In the genomic region with DNA sequence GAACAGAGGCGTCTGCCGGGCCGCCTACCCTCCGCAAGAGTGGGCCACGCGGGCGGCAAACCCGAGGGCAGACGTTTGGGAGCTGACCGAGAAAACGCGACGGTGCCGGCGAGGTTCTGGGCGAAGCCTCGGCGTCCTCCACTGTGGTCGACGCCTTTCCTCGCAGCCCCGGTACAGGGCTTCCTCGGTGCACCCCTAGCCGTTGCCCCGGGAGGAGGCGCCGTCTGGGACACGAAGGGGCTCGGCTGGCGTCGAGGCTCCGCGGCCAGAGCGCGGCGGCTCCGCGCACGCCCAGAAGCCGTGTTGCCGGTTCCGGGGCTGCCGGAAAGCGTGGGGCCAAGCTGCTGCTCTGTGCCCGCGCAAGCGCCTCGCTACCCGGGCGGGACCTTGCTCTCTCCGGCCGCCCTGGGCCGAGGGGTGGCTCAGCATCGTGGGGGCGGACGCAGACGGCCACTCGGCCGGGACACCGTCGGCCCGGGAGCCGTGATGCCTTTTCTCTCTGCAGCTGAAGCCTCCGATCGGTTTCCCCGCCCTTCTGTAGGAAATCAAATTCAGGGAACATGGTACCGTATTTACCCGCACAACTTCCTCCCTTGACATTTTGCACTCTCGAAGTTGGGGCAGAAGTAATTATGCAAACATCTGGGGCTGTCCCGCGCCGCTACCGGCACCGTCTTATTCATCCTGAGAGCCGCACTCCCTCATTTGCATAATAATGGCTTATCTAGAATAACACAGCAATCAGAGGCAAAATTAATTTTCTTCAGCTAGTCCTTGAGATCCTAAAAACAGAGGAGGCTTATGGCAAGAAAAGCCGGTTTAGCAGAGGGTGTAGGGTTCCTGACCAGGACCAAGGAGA, we compare ENCODE assay signal across 8 cellular contexts. TPM values are rescaled to one million over a fixed set of nuclear protein-coding genes. Genes with fewer than 3 reads are reported as not detected.
DNase-seq lines count a peak whose midpoint lies in the region; ATAC-seq, FAIRE-seq and TF ChIP-seq lines count a peak whose summit lies in the region.

No MANE protein-coding gene starts in this region.

- DNase-seq in CD4-positive, CD25-positive, alpha-beta regulatory T cell, result peak in 1 of 3 donors; percentile 88
- DNase-seq in IMR-90 (no peak), left kidney (ENCODE audit: low read depth, low spot score) (peak; percentile 64), suprapubic skin (ENCODE audit: low spot score in 2 of 2) (no peak), esophagus muscularis mucosa (ENCODE audit: extremely low spot score) (no peak), RCC 7860 (ENCODE audit: low spot score) (no peak)
- DNase-seq in activated CD8-positive, alpha-beta memory T cell treated with anti-CD3 and anti-CD28 coated beads, Interleukin-2, amount 50 U/mL, for 24 hours (ENCODE audit: extremely low read depth), result peak; percentile 49

- H3K18ac ChIP-seq in IMR-90 (ENCODE audit: low read depth, low read length), result no peak overlapping the region

- H3K9me3 ChIP-seq in CD4-positive, CD25-positive, alpha-beta regulatory T cell (ENCODE audit: control insufficient read depth in 2 of 2, low read length in 2 of 2), result no peaks in the 10 kb centered on the region
- peaks cover 11% of the 10 kb centered on the region; the same call in 1 of the 2 replicates for H3K9me3 ChIP-seq in IMR-90 (ENCODE audit: control insufficient read depth, insufficient read depth, low read length)
- H3K9me3 ChIP-seq in suprapubic skin, result no peaks in the 10 kb centered on the region
- no peaks in the 10 kb centered on the region for H3K9me3 ChIP-seq in esophagus muscularis mucosa

- no peak for TF ChIP-seq POLR2A in IMR-90 (IDR thresholded peaks at IDR 0.05; ENCODE audit: low read depth, low read length)
- TF ChIP-seq POLR2A in suprapubic skin (IDR thresholded peaks at IDR 0.05), result no peak
- TF ChIP-seq POLR2A in esophagus muscularis mucosa (IDR thresholded peaks at IDR 0.05; ENCODE audit: low read depth), result no peak

- peaks cover 85% of the 10 kb centered on the region for H3K27me3 Mint-ChIP-seq in CD4-positive, CD25-positive, alpha-beta regulatory T cell

- dilution Hi-C loops in IMR-90 (cut with HindIII; ENCODE audit: low sequenced_read_pairs, unreplicated experiment), result no loop called here

- no peak for TF ChIP-seq RAD21 in IMR-90 (IDR thresholded peaks at IDR 0.05; ENCODE audit: low read length)

- intact Hi-C loops in IMR-90 (cut with micrococcal nuclease) (no loop called here), esophagus muscularis mucosa (cut with DNase I) (no loop called here)

- H2AFZ ChIP-seq in IMR-90 (replicated peaks; ENCODE audit: low read length, poor library complexity), result peak overlapping the region; percentile 76

- H3K9me1 ChIP-seq in IMR-90 (ENCODE audit: insufficient read depth, low read length), result no peaks in the 10 kb centered on the region

- H4K5ac ChIP-seq in IMR-90 (ENCODE audit: low read depth, low read length), result no peak overlapping the region

- no peak overlapping the region for H3K14ac ChIP-seq in IMR-90 (replicated peaks; ENCODE audit: low read depth, low read length)

- no peak overlapping the region for H3K9ac ChIP-seq in IMR-90 (ENCODE audit: low read depth, low read length)

- H3K36me3 Mint-ChIP-seq in CD4-positive, CD25-positive, alpha-beta regulatory T cell, result no peaks in the 10 kb centered on the region

- peak overlapping the region in 2 of 3 donors; percentile 47 to 56 for H3K27ac Mint-ChIP-seq in CD4-positive, CD25-positive, alpha-beta regulatory T cell

- in situ Hi-C loops in IMR-90 (cut with MboI; ENCODE audit: low sequenced_read_pairs), result no loop called here

- peak overlapping the region; percentile 0; the same call in 1 of the 2 replicates for H3K23ac ChIP-seq in IMR-90 (ENCODE audit: low read depth, low read length)

- FAIRE-seq in RCC 7860 (lab: Jason Lieb, UNC), result no peak

- peaks cover 72% of the 10 kb centered on the region for H3K27me3 ChIP-seq in CD4-positive, CD25-positive, alpha-beta regulatory T cell (ENCODE audit: control insufficient read depth, insufficient read depth, low read length)
- peaks cover 100% of the 10 kb centered on the region for H3K27me3 ChIP-seq in IMR-90 (ENCODE audit: control insufficient read depth, insufficient read depth, low read length)
- H3K27me3 ChIP-seq in suprapubic skin, result peaks cover 100% of the 10 kb centered on the region
- H3K27me3 ChIP-seq in esophagus muscularis mucosa, result peaks cover 69 to 100% (median 99%) of the 10 kb centered on the region in 4 donors

- no peak overlapping the region for H4K8ac ChIP-seq in IMR-90 (ENCODE audit: low read depth in 2 of 2, low read length in 2 of 2)

- peak overlapping the region; percentile 44; the same call in 1 of the 2 replicates for H3K4me2 ChIP-seq in IMR-90 (ENCODE audit: low read depth, low read length)

- H3K9me3 Mint-ChIP-seq in CD4-positive, CD25-positive, alpha-beta regulatory T cell, result peaks cover 0 to 11% (median 0%) of the 10 kb centered on the region in 7 donors

- H2BK20ac ChIP-seq in IMR-90 (ENCODE audit: low read depth, low read length), result no peak overlapping the region

- 8% methylated on average over 47 of the region's 76 CpGs; no CpG with 5 or more reads in 1 of the 2 experiments for WGBS in IMR-90 (ENCODE audit: extremely low coverage in 2 of 2, insufficient read length in 1 of 2), 2 experiments
- 2% methylated on average over 23 of the region's 76 CpGs for WGBS in suprapubic skin
- 6% methylated on average over 40 of the region's 76 CpGs for WGBS in esophagus muscularis mucosa

- H3K4me1 ChIP-seq in CD4-positive, CD25-positive, alpha-beta regulatory T cell (ENCODE audit: control insufficient read depth, insufficient read depth, low read length, poor library complexity, severe bottlenecking), result peaks cover 54% of the 10 kb centered on the region
- H3K4me1 ChIP-seq in IMR-90 (ENCODE audit: control insufficient read depth, insufficient read depth, low read length) (no peaks in the 10 kb centered on the region), suprapubic skin (peaks cover 48% of the 10 kb centered on the region), esophagus muscularis mucosa (peaks cover 38 to 52% (median 45%) of the 10 kb centered on the region in 4 donors)

- no peak overlapping the region for H4K91ac ChIP-seq in IMR-90 (ENCODE audit: insufficient read depth, low read depth, low read length)

- POLR2A ChIA-PET in IMR-90 (lab: Charles Lee; ENCODE audit: unreplicated experiment), result no interaction called here

- no peak overlapping the region for H3K27ac ChIP-seq in CD4-positive, CD25-positive, alpha-beta regulatory T cell (ENCODE audit: insufficient read depth, low read length, poor library complexity, severe bottlenecking)
- H3K27ac ChIP-seq in IMR-90 (ENCODE audit: insufficient read depth, low read length), result no peak overlapping the region
- no peak overlapping the region for H3K27ac ChIP-seq in suprapubic skin
- no peak overlapping the region for H3K27ac ChIP-seq in esophagus muscularis mucosa (replicated peaks in 1 of 4)

- CTCF ChIA-PET in IMR-90 (lab: Yijun Ruan, JAX), result no interaction called here

- H2AK9ac ChIP-seq in IMR-90 (replicated peaks; ENCODE audit: low read depth, low read length, poor library complexity), result no peak overlapping the region

- H2BK5ac ChIP-seq in IMR-90 (ENCODE audit: low read depth, low read length, poor library complexity, severe bottlenecking), result no peak overlapping the region

- peaks cover 10 to 55% (median 26%) of the 10 kb centered on the region in 4 donors for H3K4me1 Mint-ChIP-seq in CD4-positive, CD25-positive, alpha-beta regulatory T cell

- no peak overlapping the region for H3K4ac ChIP-seq in IMR-90 (ENCODE audit: low read depth, low read length)

- H2AK5ac ChIP-seq in IMR-90 (ENCODE audit: low read depth, low read length), result no peak overlapping the region

- H4K20me1 ChIP-seq in IMR-90 (ENCODE audit: insufficient read depth, low read length), result 0 out of 2 replicates have a peak, but pooled peaks cover 2% of the 10 kb centered on the region

- no peaks in the 10 kb centered on the region for H3K79me1 ChIP-seq in IMR-90 (ENCODE audit: low read depth in 1 of 2, low read length in 2 of 2)

- H2BK120ac ChIP-seq in IMR-90 (ENCODE audit: low read depth, low read length), result no peak overlapping the region

- ATAC-seq in CD4-positive, CD25-positive, alpha-beta regulatory T cell (ENCODE audit: low read depth in 2 of 2), result peak; percentile 60 to 68
- ATAC-seq in GM19397 (IDR thresholded peaks at IDR 0.05; ENCODE audit: unreplicated experiment) (peak; percentile 65), IMR-90 (ENCODE audit: low read depth) (peak; percentile 38)

- no TSS peak for BruUV-seq in IMR-90 (replicated peaks; lab: Mats Ljungman, UMichigan)

- H3K56ac ChIP-seq in IMR-90 (ENCODE audit: extremely low read depth, insufficient read depth, low read length), result no peak overlapping the region

- TF ChIP-seq EP300 in suprapubic skin (IDR thresholded peaks at IDR 0.05) (no peak), esophagus muscularis mucosa (IDR thresholded peaks at IDR 0.05) (no peak)

- peak overlapping the region; percentile 71 to 89 (median 80) for H3K4me3 Mint-ChIP-seq in CD4-positive, CD25-positive, alpha-beta regulatory T cell

- no peak overlapping the region for H2BK15ac ChIP-seq in IMR-90 (ENCODE audit: low read depth, low read length)

- H3K4me3 ChIP-seq in CD4-positive, CD25-positive, alpha-beta regulatory T cell (ENCODE audit: low read depth, low read length), result no peak overlapping the region
- peak overlapping the region; percentile 23 for H3K4me3 ChIP-seq in IMR-90 (ENCODE audit: insufficient read depth, low read depth, low read length)
- H3K4me3 ChIP-seq in suprapubic skin, result peak overlapping the region; percentile 31
- peak overlapping the region in 2 of 4 donors; percentile 20 to 23 for H3K4me3 ChIP-seq in esophagus muscularis mucosa

- no peaks in the 10 kb centered on the region for H3K36me3 ChIP-seq in CD4-positive, CD25-positive, alpha-beta regulatory T cell (ENCODE audit: control insufficient read depth, insufficient read depth, low read length)
- H3K36me3 ChIP-seq in IMR-90 (ENCODE audit: control insufficient read depth, insufficient read depth, low read length) (no peaks in the 10 kb centered on the region), suprapubic skin (no peaks in the 10 kb centered on the region), esophagus muscularis mucosa (no peaks in the 10 kb centered on the region)

- TF ChIP-seq CTCF in IMR-90 (conservative IDR thresholded peaks at IDR 0.05; ENCODE audit: low read depth, low read length) (no peak), suprapubic skin (IDR thresholded peaks at IDR 0.05) (no peak), esophagus muscularis mucosa (IDR thresholded peaks at IDR 0.05) (no peak)

RNA-seq across cellular contexts. Expression of a gene that starts 7.3 kb away (rescaled TPM):
- 3.4 TPM for total RNA-seq in CD4-positive, CD25-positive, alpha-beta regulatory T cell
- polyA plus RNA-seq in CD4-positive, CD25-positive, alpha-beta regulatory T cell, result 1 to 10 TPM in 2 of 4 donors, under 1 TPM in 2; 0.30 to 1.7 (median 0.87) TPM
- 5.3 and 5.4 TPM in 2 replicates for total RNA-seq in IMR-90 (2012; rRNA removed)
- polyA plus RNA-seq in IMR-90 (2012; rRNA removed), result 2.4 and 3.2 TPM in 2 replicates
- 0.49 and 1.0 TPM in 2 replicates for polyA plus RNA-seq in IMR-90 (2012; cell fraction: cytosol; rRNA removed)
- polyA plus RNA-seq in IMR-90 (2012; cell fraction: nucleus; rRNA removed; ENCODE audit: low replicate concordance), result 1.4 and 2.6 TPM in 2 replicates
- 1 to 10 TPM; 2.3 to 6.4 (median 3.1) TPM for total RNA-seq in suprapubic skin
- total RNA-seq in esophagus muscularis mucosa, result 1 to 10 TPM; 1.7 to 7.5 (median 2.6) TPM

RNA-seq across cellular contexts. Expression of a gene that starts 26.3 kb away (rescaled TPM):
- total RNA-seq in CD4-positive, CD25-positive, alpha-beta regulatory T cell, result 0.81 TPM
- polyA plus RNA-seq in CD4-positive, CD25-positive, alpha-beta regulatory T cell, result under 1 TPM in 2 of 4 donors, not detected in 2; 0.11 to 0.17 TPM
- total RNA-seq in IMR-90 (2012; rRNA removed), result 2.0 and 2.2 TPM in 2 replicates
- polyA plus RNA-seq in IMR-90 (2012; rRNA removed), result 3.2 and 4.0 TPM in 2 replicates
- polyA plus RNA-seq in IMR-90 (2012; cell fraction: cytosol; rRNA removed), result 2.9 and 4.0 TPM in 2 replicates
- polyA plus RNA-seq in IMR-90 (2012; cell fraction: nucleus; rRNA removed; ENCODE audit: low replicate concordance), result 4.3 and 7.7 TPM in 2 replicates
- 1 to 10 TPM; 2.2 to 7.0 (median 5.2) TPM for total RNA-seq in suprapubic skin
- 1 to 10 TPM in 3 of 4 donors, under 1 TPM in 1; 0.66 to 2.8 (median 1.5) TPM for total RNA-seq in esophagus muscularis mucosa

RNA-seq across cellular contexts. Expression of a gene that starts 35.0 kb away (rescaled TPM):
- 137 TPM for total RNA-seq in CD4-positive, CD25-positive, alpha-beta regulatory T cell
- 10 to 100 TPM in 1 of 4 donors, 1 to 10 TPM in 3; 2.9 to 10.0 (median 4.6) TPM for polyA plus RNA-seq in CD4-positive, CD25-positive, alpha-beta regulatory T cell
- total RNA-seq in IMR-90 (2012; rRNA removed) (3.2 and 5.3 TPM in 2 replicates), suprapubic skin (10 to 100 TPM; 33.0 to 47.7 (median 38.0) TPM), esophagus muscularis mucosa (10 to 100 TPM in 3 of 4 donors, 1 to 10 TPM in 1; 6.6 to 14.1 (median 12.3) TPM)
- 9.4 and 12.9 TPM in 2 replicates for polyA plus RNA-seq in IMR-90 (2012; rRNA removed)
- 13.2 and 18.5 TPM in 2 replicates for polyA plus RNA-seq in IMR-90 (2012; cell fraction: cytosol; rRNA removed)
- polyA plus RNA-seq in IMR-90 (2012; cell fraction: nucleus; rRNA removed; ENCODE audit: low replicate concordance), result 21.8 and 29.2 TPM in 2 replicates

Comparison
In these comparisons a context has a peak if more than half of its experiments do, and no peak if none do; other contexts are left out.
1. DNase-seq: peak in activated CD8-positive, alpha-beta memory T cell treated with anti-CD3 and anti-CD28 coated beads, Interleukin-2, amount 50 U/mL, for 24 hours (single experiment) and left kidney (single experiment); none in IMR-90 (single experiment), suprapubic skin (0 of 2), esophagus muscularis mucosa (single experiment) and RCC 7860 (single experiment).
2. Peak in every context shown above with its lines, with median percentiles within 50 percentile points of each other: ATAC-seq.